ENCODE assay signal across 10 cellular contexts in genomic region chr6:13526718-13527668, GRCh38. TPM values are rescaled to one million over a fixed set of nuclear protein-coding genes. Genes with fewer than 3 reads are reported as not detected.
A peak's percentile ranks its signal among the peaks of the same experiment; 100 is the strongest.
DNase-seq lines count a peak whose midpoint lies in the region; ATAC-seq, FAIRE-seq and TF ChIP-seq lines count a peak whose summit lies in the region.
"Had no signal": no experiment of that assay in that cellular context is flagged by ENCODE, and none has a peak within 500 bp of the region (broad histone marks: within the 10 kb centered on the region; RNA-seq: fewer than 3 reads in every experiment).

No MANE protein-coding gene starts in this region.

- in situ Hi-C loops in K562 (cut with MboI), result no loop called here

- no peak for FAIRE-seq in K562 (lab: Jason Lieb, UNC)
- FAIRE-seq: GM18507 had no signal

- H3K9me3 ChIP-seq in BLaER1 treated with 17β-estradiol and CSF1 and Interleukin-3, amounts not matched to agents 10 nM and 100 nM (replicated peaks in 1 of 11), result no peaks in the 10 kb centered on the region
- no peaks in the 10 kb centered on the region for H3K9me3 ChIP-seq in K562 (replicated peaks; ENCODE audit: control insufficient read depth, insufficient read depth, low read depth, low read length)
- no peaks in the 10 kb centered on the region for H3K9me3 ChIP-seq in naive thymus-derived CD4-positive, alpha-beta T cell (ENCODE audit: control insufficient read depth in 2 of 3, low read length in 3 of 3)

- H3K4me3 ChIP-seq in BLaER1 treated with 17β-estradiol and CSF1 and Interleukin-3, amounts not matched to agents 10 nM and 100 nM, result peak overlapping the region in 2 of 10 experiments; percentile 23 to 35; a peak in 1 of 20 replicates
- H3K4me3 ChIP-seq in K562, result no peak overlapping the region
- H3K4me3 ChIP-seq in naive thymus-derived CD4-positive, alpha-beta T cell (ENCODE audit: low read length), result no peak overlapping the region

- ATAC-seq in GM18907 (IDR thresholded peaks at IDR 0.05; ENCODE audit: unreplicated experiment) (peak; percentile 79), HG03135 (IDR thresholded peaks at IDR 0.05; ENCODE audit: unreplicated experiment) (peak; percentile 81), K562 (no peak), WTC11 (no peak)
- peak; percentile 94 for ATAC-seq in naive thymus-derived CD4-positive, alpha-beta T cell

- peaks cover 9 to 27% (median 15%) of the 10 kb centered on the region in 7 donors for H3K4me1 Mint-ChIP-seq in naive thymus-derived CD4-positive, alpha-beta T cell
- H3K4me1 Mint-ChIP-seq in WTC11, result peaks cover 21% of the 10 kb centered on the region

- TF ChIP-seq RAD21 in K562 (CRISPR knock-in tag; conservative IDR thresholded peaks at IDR 0.05 in 1 of 2, IDR thresholded peaks at IDR 0.05 in 1 of 2), result no peak

- H4K20me1 ChIP-seq in BLaER1 treated with 17β-estradiol and CSF1 and Interleukin-3, amounts not matched to agents 10 nM and 100 nM, result no peaks in the 10 kb centered on the region
- no peaks in the 10 kb centered on the region for H4K20me1 ChIP-seq in K562 (replicated peaks; ENCODE audit: control insufficient read depth, insufficient read depth, low read length)

- peak overlapping the region in 7 of 10 donors; percentile 6 to 50 (median 29) for H3K4me3 Mint-ChIP-seq in naive thymus-derived CD4-positive, alpha-beta T cell
- H3K4me3 Mint-ChIP-seq in WTC11, result no peak overlapping the region
- H3K4me3 Mint-ChIP-seq: brain had no signal

- TF ChIP-seq CTCF in K562 (IDR thresholded peaks at IDR 0.05 in 2 of 3, conservative IDR thresholded peaks at IDR 0.05 in 1 of 3; ENCODE audit: insufficient read depth in 2 of 3, low read depth in 1 of 3, low read length in 3 of 3), result no peak
- TF ChIP-seq CTCF in WTC11 (IDR thresholded peaks at IDR 0.05), result no peak

- H3K9me3 Mint-ChIP-seq in naive thymus-derived CD4-positive, alpha-beta T cell, result no peaks in the 10 kb centered on the region
- no peaks in the 10 kb centered on the region for H3K9me3 Mint-ChIP-seq in WTC11

- intact Hi-C loops in K562 (cut with micrococcal nuclease), result no loop called here
- intact Hi-C loops in naive thymus-derived CD4-positive, alpha-beta T cell (cut with micrococcal nuclease), result loop anchor here in 1 of 2 donors (1.0 kb wide), 3 partner anchors 40 to 73 kb away; partner anchors contain the start of genes GFOD1 and SIRT5

- WGBS in K562 (ENCODE audit: insufficient coverage, low coverage, missing lambda C conversion rate), result 27% methylated on average over 17 of the region's 17 CpGs

- no peaks in the 10 kb centered on the region for H3K36me3 ChIP-seq in BLaER1 treated with 17β-estradiol and CSF1 and Interleukin-3, amounts not matched to agents 10 nM and 100 nM
- no peaks in the 10 kb centered on the region for H3K36me3 ChIP-seq in K562 (ENCODE audit: control insufficient read depth, insufficient read depth, low read length)
- no peaks in the 10 kb centered on the region for H3K36me3 ChIP-seq in naive thymus-derived CD4-positive, alpha-beta T cell (ENCODE audit: control insufficient read depth in 2 of 3, insufficient read depth in 3 of 3, low read length in 3 of 3)

- TF ChIP-seq POLR2A in K562 (conservative IDR thresholded peaks at IDR 0.05), result no peak

- H3K36me3 Mint-ChIP-seq in naive thymus-derived CD4-positive, alpha-beta T cell, result no peaks in the 10 kb centered on the region
- H3K36me3 Mint-ChIP-seq in WTC11, result no peaks in the 10 kb centered on the region
- H3K36me3 Mint-ChIP-seq: brain had no signal

- POLR2A ChIA-PET in K562 (lab: Yijun Ruan, JAX), result interaction anchor here (0.6 kb wide), 1 partner anchor 77 kb away, joined by 4 read pairs; no protein-coding TSS in a partner anchor
- POLR2A ChIA-PET in naive thymus-derived CD4-positive, alpha-beta T cell (lab: Charles Lee), result interaction anchor here (0.7 to 1.2 kb wide), 4 partner anchors 11 to 88 kb away, joined by 3 to 6 read pairs (median 4); partner anchors contain the start of genes NOL7 and SIRT5
- POLR2A ChIA-PET in WTC11 (lab: Charles Lee), result no interaction called here

- H3K9ac ChIP-seq in BLaER1 treated with 17β-estradiol and CSF1 and Interleukin-3, amounts not matched to agents 10 nM and 100 nM, result peak overlapping the region; percentile 60 to 84 (median 81); a peak in 21 of 22 replicates
- no peak overlapping the region for H3K9ac ChIP-seq in K562 (ENCODE audit: insufficient read depth in 1 of 2, low read depth in 2 of 2, low read length in 2 of 2)

- no peaks in the 10 kb centered on the region for H3K27me3 ChIP-seq in BLaER1 treated with 17β-estradiol and CSF1 and Interleukin-3, amounts not matched to agents 10 nM and 100 nM
- peaks cover 7 to 34% of the 10 kb centered on the region in 2 experiments; a peak in 4 of 5 replicates for H3K27me3 ChIP-seq in K562 (ENCODE audit: control insufficient read depth in 2 of 2, insufficient read depth in 2 of 2, low read length in 2 of 2)
- no peaks in the 10 kb centered on the region for H3K27me3 ChIP-seq in naive thymus-derived CD4-positive, alpha-beta T cell (ENCODE audit: control insufficient read depth in 2 of 2, insufficient read depth in 2 of 2, low read length in 2 of 2)

- CTCF ChIA-PET in K562 (lab: Yijun Ruan, JAX; ENCODE audit: low intra/inter-chr PET ratio) (no interaction called here), WTC11 (lab: Charles Lee) (interaction anchor here (1.0 kb wide), 1 partner anchor 98 kb away, joined by 3 read pairs; no protein-coding TSS in a partner anchor)
- CTCF ChIA-PET in naive thymus-derived CD4-positive, alpha-beta T cell (lab: Charles Lee), result interaction anchor here (0.7 to 1.6 kb wide), 4 partner anchors 46 to 196 kb away, joined by 3 to 8 read pairs (median 3); partner anchors contain the start of gene SIRT5

- no peak overlapping the region for H2AFZ ChIP-seq in K562 (ENCODE audit: low read depth, low read length)

- H3K4me2 ChIP-seq in BLaER1 treated with 17β-estradiol and CSF1 and Interleukin-3, amounts not matched to agents 10 nM and 100 nM, result peak overlapping the region; percentile 82 to 96 (median 90)
- H3K4me2 ChIP-seq in K562 (ENCODE audit: insufficient read depth, low read length), result no peak overlapping the region

- no peaks in the 10 kb centered on the region for H3K9me1 ChIP-seq in K562 (ENCODE audit: control insufficient read depth, insufficient read depth, low read length)

- DNase-seq in NCI-H446 treated with DMSO at 0.1 percent for 48 hours (lab: John Stamatoyannopoulos, UW) (peak; percentile 79), K562 (ENCODE audit: extremely low read depth in 1 of 4, low spot score in 3 of 4) (no peak), WTC11 (ENCODE audit: low spot score) (no peak), glomerular visceral epithelial cell (ENCODE audit: extremely low spot score) (no peak)
- peak in 7 of 9 donors; percentile 43 to 70 (median 54) for DNase-seq in naive thymus-derived CD4-positive, alpha-beta T cell

- H3K27me3 Mint-ChIP-seq in naive thymus-derived CD4-positive, alpha-beta T cell, result no peaks in the 10 kb centered on the region
- H3K27me3 Mint-ChIP-seq in WTC11 (ENCODE audit: low read depth), result no peaks in the 10 kb centered on the region
- H3K27me3 Mint-ChIP-seq: brain had no signal

- H3K27ac Mint-ChIP-seq in naive thymus-derived CD4-positive, alpha-beta T cell, result peak overlapping the region; percentile 23 to 81 (median 56)
- no peak overlapping the region for H3K27ac Mint-ChIP-seq in WTC11

- H3K79me2 ChIP-seq in K562 (ENCODE audit: control insufficient read depth, insufficient read depth, low read length), result no peaks in the 10 kb centered on the region

- peak overlapping the region; percentile 83 to 98 (median 93) for H3K27ac ChIP-seq in BLaER1 treated with 17β-estradiol and CSF1 and Interleukin-3, amounts not matched to agents 10 nM and 100 nM
- no peak overlapping the region for H3K27ac ChIP-seq in K562 (ENCODE audit: extremely low read depth, low read depth, low read length)
- no peak overlapping the region for H3K27ac ChIP-seq in naive thymus-derived CD4-positive, alpha-beta T cell (ENCODE audit: low read depth, low read length)

- BruUV-seq in K562 (replicated peaks; lab: Mats Ljungman, UMichigan), result no TSS peak

- H3K4me1 ChIP-seq in BLaER1 treated with 17β-estradiol and CSF1 and Interleukin-3, amounts not matched to agents 10 nM and 100 nM, result peaks cover 59 to 77% (median 64%) of the 10 kb centered on the region in 10 experiments
- H3K4me1 ChIP-seq in K562 (replicated peaks in 1 of 2; ENCODE audit: control insufficient read depth in 2 of 2, insufficient read depth in 2 of 2, low read length in 2 of 2), result no peaks in the 10 kb centered on the region
- H3K4me1 ChIP-seq in naive thymus-derived CD4-positive, alpha-beta T cell (ENCODE audit: control insufficient read depth in 2 of 2, insufficient read depth in 2 of 2, low read length in 2 of 2), result peaks cover 0 to 13% of the 10 kb centered on the region in 2 donors

- no peak for TF ChIP-seq EP300 in K562 (IDR thresholded peaks at IDR 0.05; ENCODE audit: low read length)

RNA-seq across cellular contexts. Expression of gene GFOD1, which starts 39.6 kb away (rescaled TPM):
- total RNA-seq in K562 (2011; cell fraction: chromatin; rRNA removed; ENCODE audit: low replicate concordance), result 13.1 and 17.7 TPM in 2 replicates
- total RNA-seq in K562 (2011; cell fraction: nucleolus; rRNA removed), result 8.6 and 9.2 TPM in 2 replicates
- 12.8 and 23.1 TPM in 2 replicates for total RNA-seq in K562 (2011; cell fraction: nucleoplasm; rRNA removed)
- total RNA-seq in K562 (2014; rRNA removed), result 8.3 and 10.3 TPM in 2 replicates
- total RNA-seq in K562 (2014; rRNA removed; fragmentation: Illumina TruSeq; extraction: Trizol), result 10.8 and 11.0 TPM in 2 replicates
- 10.5 and 10.8 TPM in 2 replicates for total RNA-seq in K562 (2015; rRNA removed; fragmentation: Illumina TruSeq; extraction: Trizol)
- total RNA-seq in K562 (2021), result 10.3 and 12.0 TPM in 2 replicates
- polyA plus RNA-seq in K562 (2011; rRNA removed), result 3.6 and 3.8 TPM in 2 replicates
- 3.0 and 4.7 TPM in 2 replicates for polyA plus RNA-seq in K562 (2011; cell fraction: cytosol; rRNA removed)
- 3.3 and 5.0 TPM in 2 replicates for polyA plus RNA-seq in K562 (2011; cell fraction: nucleus; rRNA removed)
- 3.6 and 6.6 TPM in 2 replicates for polyA plus RNA-seq in K562 (2012)
- polyA plus RNA-seq in K562 (2014; fragmentation: Illumina TruSeq; extraction: Trizol), result 7.4 and 8.0 TPM in 2 replicates
- 1 to 10 TPM; 5.4 to 5.9 TPM for polyA plus RNA-seq in K562 (2014; fragmentation: Nextera tagmentation; extraction: Ambion mirVana)
- polyA plus RNA-seq in K562 (2014; rRNA removed), result 7.0 and 8.2 TPM in 2 replicates
- polyA minus RNA-seq in K562 (2011; rRNA and poly(A)+ RNA removed), result 7.9 and 8.5 TPM in 2 replicates
- polyA minus RNA-seq in K562 (2011; cell fraction: cytosol; rRNA and poly(A)+ RNA removed), result 3.9 and 7.1 TPM in 2 replicates
- polyA minus RNA-seq in K562 (2011; cell fraction: nucleus; rRNA and poly(A)+ RNA removed), result 8.1 and 9.6 TPM in 2 replicates
- total RNA-seq in naive thymus-derived CD4-positive, alpha-beta T cell, result 10 to 100 TPM in 1 of 5 experiments, 1 to 10 TPM in 2, under 1 TPM in 2; 0.73 to 10.8 (median 2.0) TPM
- polyA plus RNA-seq in naive thymus-derived CD4-positive, alpha-beta T cell, result under 1 TPM in 1 of 2 donors, not detected in 1; 0.24 TPM
- 5.2 to 8.5 TPM (median 5.8 TPM) in 3 replicates for total RNA-seq in WTC11 (2021)

RNA-seq across cellular contexts. Expression of gene SIRT5, which starts 47.4 kb away (rescaled TPM):
- 14.1 and 21.0 TPM in 2 replicates for total RNA-seq in K562 (2011; cell fraction: chromatin; rRNA removed; ENCODE audit: low replicate concordance)
- 9.3 and 10.0 TPM in 2 replicates for total RNA-seq in K562 (2011; cell fraction: nucleolus; rRNA removed)
- total RNA-seq in K562 (2011; cell fraction: nucleoplasm; rRNA removed), result 16.4 and 25.4 TPM in 2 replicates
- 7.4 and 8.6 TPM in 2 replicates for total RNA-seq in K562 (2014; rRNA removed)
- 11.6 and 15.0 TPM in 2 replicates for total RNA-seq in K562 (2014; rRNA removed; fragmentation: Illumina TruSeq; extraction: Trizol)
- total RNA-seq in K562 (2015; rRNA removed; fragmentation: Illumina TruSeq; extraction: Trizol), result 10.0 and 13.4 TPM in 2 replicates
- 8.6 and 8.7 TPM in 2 replicates for total RNA-seq in K562 (2021)
- polyA plus RNA-seq in K562 (2011; rRNA removed), result 9.2 and 11.4 TPM in 2 replicates
- polyA plus RNA-seq in K562 (2011; cell fraction: cytosol; rRNA removed), result 7.1 and 7.7 TPM in 2 replicates
- 11.8 and 16.3 TPM in 2 replicates for polyA plus RNA-seq in K562 (2011; cell fraction: nucleus; rRNA removed)
- polyA plus RNA-seq in K562 (2012), result 9.1 and 15.2 TPM in 2 replicates
- polyA plus RNA-seq in K562 (2014; fragmentation: Illumina TruSeq; extraction: Trizol), result 12.5 and 15.7 TPM in 2 replicates
- 1 to 10 TPM; 2.1 to 2.3 TPM for polyA plus RNA-seq in K562 (2014; fragmentation: Nextera tagmentation; extraction: Ambion mirVana)
- 11.7 and 15.7 TPM in 2 replicates for polyA plus RNA-seq in K562 (2014; rRNA removed)
- polyA minus RNA-seq in K562 (2011; rRNA and poly(A)+ RNA removed), result 6.5 TPM in 2 replicates
- polyA minus RNA-seq in K562 (2011; cell fraction: cytosol; rRNA and poly(A)+ RNA removed), result 3.3 and 3.4 TPM in 2 replicates
- 7.8 and 8.2 TPM in 2 replicates for polyA minus RNA-seq in K562 (2011; cell fraction: nucleus; rRNA and poly(A)+ RNA removed)
- total RNA-seq in naive thymus-derived CD4-positive, alpha-beta T cell, result 10 to 100 TPM in 4 of 5 experiments, 1 to 10 TPM in 1; 8.8 to 25.7 (median 15.4) TPM
- 10 to 100 TPM; 11.9 to 13.1 TPM for polyA plus RNA-seq in naive thymus-derived CD4-positive, alpha-beta T cell
- 11.8 to 16.3 TPM (median 15.5 TPM) in 3 replicates for total RNA-seq in WTC11 (2021)

Comparison
In these comparisons a context has a peak if more than half of its experiments do, and no peak if none do; other contexts are left out.
1. H3K27ac ChIP-seq: peak in BLaER1 treated with 17β-estradiol and CSF1 and Interleukin-3, amounts not matched to agents 10 nM and 100 nM (11 of 11); none in K562 (single experiment) and naive thymus-derived CD4-positive, alpha-beta T cell (single experiment).
2. H3K9ac ChIP-seq: peak in BLaER1 treated with 17β-estradiol and CSF1 and Interleukin-3, amounts not matched to agents 10 nM and 100 nM (11 of 11); none in K562 (0 of 2).
3. ATAC-seq: peak in GM18907 (single experiment), HG03135 (single experiment) and naive thymus-derived CD4-positive, alpha-beta T cell (single experiment); none in K562 (single experiment) and WTC11 (single experiment).
4. DNase-seq: peak in NCI-H446 treated with DMSO at 0.1 percent for 48 hours (single experiment) and naive thymus-derived CD4-positive, alpha-beta T cell (7 of 9); none in K562 (0 of 4), WTC11 (single experiment) and glomerular visceral epithelial cell (single experiment).